9 cellular contexts compared by ENCODE assay signal in genomic region chr4:77599378-77599777, GRCh38. TPM values are rescaled to one million over a fixed set of nuclear protein-coding genes. Genes with fewer than 3 reads are reported as not detected.
DNase-seq lines count a peak whose midpoint lies in the region; ATAC-seq and TF ChIP-seq lines count a peak whose summit lies in the region.
"Had no signal": no experiment of that assay in that cellular context is flagged by ENCODE, and none has a peak within 500 bp of the region (broad histone marks: within the 10 kb centered on the region; RNA-seq: fewer than 3 reads in every experiment).

No MANE protein-coding gene starts in this region.

- in situ Hi-C loops in GM23248 (cut with MboI), result loop anchor here (5.0 kb wide), 1 partner anchor 212 kb away; no protein-coding TSS in a partner anchor

- H3K4me1 Mint-ChIP-seq in CD14-positive monocyte, result no peaks in the 10 kb centered on the region

- no peaks in the 10 kb centered on the region for H3K9me2 ChIP-seq in GM23248 (ENCODE audit: insufficient read depth)

- H3K9me3 Mint-ChIP-seq in CD14-positive monocyte, result peaks cover 0 to 2% (median 0%) of the 10 kb centered on the region in 7 donors

- no peak overlapping the region for H3K27ac ChIP-seq in GM23248
- H3K27ac ChIP-seq in RWPE2 (ENCODE audit: poor library complexity, severe bottlenecking), result no peak overlapping the region
- H3K27ac ChIP-seq in upper lobe of left lung, result no peak overlapping the region

- H3K4me1 ChIP-seq in GM23248 (ENCODE audit: insufficient read depth) (no peaks in the 10 kb centered on the region), RWPE2 (ENCODE audit: insufficient read depth, poor library complexity, severe bottlenecking) (peaks cover 14% of the 10 kb centered on the region), upper lobe of left lung (peaks cover 5 to 12% (median 8%) of the 10 kb centered on the region in 4 donors)

- no peak overlapping the region for H3K4me3 Mint-ChIP-seq in CD14-positive monocyte

- no peak overlapping the region for H2AFZ ChIP-seq in GM23248

- no peak for TF ChIP-seq POLR2A in upper lobe of left lung (IDR thresholded peaks at IDR 0.05)

- H3K9ac ChIP-seq in GM23248, result no peak overlapping the region

- H3F3A ChIP-seq in GM23248 (ENCODE audit: insufficient read depth), result no peaks in the 10 kb centered on the region

- intact Hi-C loops in CD14-positive monocyte (cut with micrococcal nuclease), result no loop called here

- H3K79me2 ChIP-seq in GM23248 (ENCODE audit: insufficient read depth), result no peaks in the 10 kb centered on the region

- H4K20me1 ChIP-seq in GM23248 (ENCODE audit: insufficient read depth), result no peaks in the 10 kb centered on the region

- no peak overlapping the region for H3K4me2 ChIP-seq in GM23248 (ENCODE audit: unreplicated experiment)

- TF ChIP-seq CTCF in CD14-positive monocyte (IDR thresholded peaks at IDR 0.05) (peak; percentile 47), RWPE2 (IDR thresholded peaks at IDR 0.05; ENCODE audit: poor library complexity, severe bottlenecking) (peak; percentile 77), upper lobe of left lung (IDR thresholded peaks at IDR 0.05) (peak in 5 of 6 experiments; percentile 23 to 49 (median 46))

- WGBS in GM23248 (ENCODE audit: low coverage in 1 of 2, low lambda C conversion rate in 2 of 2, missing lambda C conversion rate in 2 of 2), 2 experiments, result 38 to 50% methylated on average over 2 of the region's 2 CpGs
- WGBS in upper lobe of left lung, 2 donors, result 36 to 41% methylated on average over 2 of the region's 2 CpGs

- no peak overlapping the region for H3K27ac Mint-ChIP-seq in CD14-positive monocyte

- H3K9me3 ChIP-seq in GM23248 (ENCODE audit: low read depth) (no peaks in the 10 kb centered on the region), RWPE2 (ENCODE audit: severe bottlenecking) (no peaks in the 10 kb centered on the region), upper lobe of left lung (no peaks in the 10 kb centered on the region)

- peaks cover 0 to 3% (median 0%) of the 10 kb centered on the region in 3 donors for H3K27me3 Mint-ChIP-seq in CD14-positive monocyte (ENCODE audit: low read depth in 3 of 3)

- ATAC-seq in RWPE2 (ENCODE audit: low read depth) (peak; percentile 68; the same call in 2 of the 3 replicates), upper lobe of left lung (ENCODE audit: low FRiP score in 2 of 2) (peak in 1 of 2 donors; percentile 48)

- H3K36me3 Mint-ChIP-seq in CD14-positive monocyte, result no peaks in the 10 kb centered on the region

- H3K4me3 ChIP-seq in GM23248 (no peak overlapping the region), RWPE2 (ENCODE audit: severe bottlenecking) (no peak overlapping the region), upper lobe of left lung (no peak overlapping the region)

- DNase-seq in CD14-positive monocyte (ENCODE audit: low spot score) (no peak), GM23248 (peak; percentile 64), RWPE2 (ENCODE audit: low spot score) (no peak), fibroblast of the conjunctiva (ENCODE audit: low read depth) (peak; percentile 23), upper lobe of left lung (no peak), middle frontal gyrus (ENCODE audit: extremely low spot score, low spot score) (no peak), NCI-H1436 (lab: John Stamatoyannopoulos, UW) (no peak), NCI-H774 (lab: John Stamatoyannopoulos, UW) (no peak)

- no peak for TF ChIP-seq EP300 in upper lobe of left lung (IDR thresholded peaks at IDR 0.05)

- H3K36me3 ChIP-seq in GM23248 (ENCODE audit: low read depth), result no peaks in the 10 kb centered on the region
- no peaks in the 10 kb centered on the region for H3K36me3 ChIP-seq in RWPE2 (ENCODE audit: low read depth)
- H3K36me3 ChIP-seq in upper lobe of left lung, result no peaks in the 10 kb centered on the region

- H3K27me3 ChIP-seq in GM23248 (replicated peaks; ENCODE audit: insufficient read depth) (peaks cover 93% of the 10 kb centered on the region), RWPE2 (ENCODE audit: insufficient read depth, poor library complexity, severe bottlenecking) (no peaks in the 10 kb centered on the region), upper lobe of left lung (no peaks in the 10 kb centered on the region)

RNA-seq across cellular contexts. Expression of gene CXCL13, which starts 6.2 kb away (rescaled TPM):
- not detected for polyA plus RNA-seq in CD14-positive monocyte
- total RNA-seq in GM23248 (2014; rRNA removed; shearing (Covaris generic)), result not detected in 2 replicates
- not detected in 2 replicates for polyA plus RNA-seq in GM23248 (2016; fragmentation: Nextera tagmentation; extraction: Ambion mirVana)
- 1 to 10 TPM in 2 of 6 donors, under 1 TPM in 3, not detected in 1; 0.52 to 4.7 (median 0.76) TPM for total RNA-seq in upper lobe of left lung
- total RNA-seq: mononuclear cell had no signal

Comparison
In these comparisons a context has a peak if more than half of its experiments do, and no peak if none do; other contexts are left out.
1. DNase-seq: peak in GM23248 (single experiment) and fibroblast of the conjunctiva (single experiment); none in CD14-positive monocyte (single experiment), RWPE2 (single experiment), upper lobe of left lung (0 of 2), middle frontal gyrus (single experiment), NCI-H1436 (single experiment) and NCI-H774 (single experiment).
2. Peak in every context shown above with its lines, with median percentiles within 50 percentile points of each other: CTCF ChIP-seq.